ENCODE assay signal across 34 cellular contexts in the genomic region with DNA sequence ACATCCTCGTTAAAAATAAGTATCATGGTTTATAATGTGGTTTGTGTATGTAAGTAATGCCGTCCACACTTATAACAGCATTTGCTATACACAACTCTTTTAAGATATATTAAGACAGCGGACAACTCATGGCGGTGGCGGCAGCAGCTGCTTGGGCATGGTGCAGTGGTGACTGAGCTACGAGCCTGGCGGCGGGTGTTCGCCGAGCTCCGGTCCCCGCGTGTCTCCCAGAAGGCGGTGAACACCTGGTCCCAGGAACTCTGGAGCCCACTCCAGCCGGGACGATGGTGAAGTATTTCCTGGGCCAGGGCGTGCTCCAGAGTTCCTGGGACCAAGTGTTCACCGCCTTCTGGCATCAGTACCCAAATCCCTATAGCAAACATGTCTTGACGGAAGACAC.
"Had no signal": no experiment of that assay in that cellular context is flagged by ENCODE, and none has a peak within 500 bp of the region (broad histone marks: within the 10 kb centered on the region; RNA-seq: fewer than 3 reads in every experiment).

No MANE protein-coding gene starts in this region.

- H3K4me3 ChIP-seq: MG63 had no signal

- H3K9me3 ChIP-seq: MG63 had no signal

- H3K36me3 ChIP-seq: MG63 had no signal

- DNase-seq: Karpas-422, Kasumi-1, MG63, MM.1S, MV-4-11, NCI-H1048, NCI-H1092, NCI-H1092 treated with DMSO at 0.1 percent for 48 hours, NCI-H1105, NCI-H1105 treated with DMSO at 0.1 percent for 48 hours, NCI-H1417, NCI-H1417 treated with DMSO at 0.1 percent for 48 hours, NCI-H1436, NCI-H1436 treated with DMSO at 0.1 percent for 48 hours, NCI-H146, NCI-H1694, NCI-H1694 treated with DMSO at 0.1 percent for 48 hours, NCI-H187, NCI-H187 treated with DMSO at 0.1 percent for 48 hours, NCI-H1930, NCI-H2029, NCI-H2029 treated with DMSO at 0.1 percent for 48 hours, NCI-H2081, NCI-H2081 treated with DMSO at 0.1 percent for 48 hours, NCI-H2107, NCI-H2171, NCI-H2171 treated with DMSO at 0.1 percent for 48 hours, NCI-H2227 treated with DMSO at 0.1 percent for 48 hours, NCI-H226, NCI-H345, NCI-H446, NCI-H446 treated with DMSO at 0.1 percent for 48 hours, NCI-H510A, NCI-H510A treated with DMSO at 0.1 percent for 48 hours had no signal

- H3K27me3 ChIP-seq: MG63 had no signal
